In the genomic region with DNA sequence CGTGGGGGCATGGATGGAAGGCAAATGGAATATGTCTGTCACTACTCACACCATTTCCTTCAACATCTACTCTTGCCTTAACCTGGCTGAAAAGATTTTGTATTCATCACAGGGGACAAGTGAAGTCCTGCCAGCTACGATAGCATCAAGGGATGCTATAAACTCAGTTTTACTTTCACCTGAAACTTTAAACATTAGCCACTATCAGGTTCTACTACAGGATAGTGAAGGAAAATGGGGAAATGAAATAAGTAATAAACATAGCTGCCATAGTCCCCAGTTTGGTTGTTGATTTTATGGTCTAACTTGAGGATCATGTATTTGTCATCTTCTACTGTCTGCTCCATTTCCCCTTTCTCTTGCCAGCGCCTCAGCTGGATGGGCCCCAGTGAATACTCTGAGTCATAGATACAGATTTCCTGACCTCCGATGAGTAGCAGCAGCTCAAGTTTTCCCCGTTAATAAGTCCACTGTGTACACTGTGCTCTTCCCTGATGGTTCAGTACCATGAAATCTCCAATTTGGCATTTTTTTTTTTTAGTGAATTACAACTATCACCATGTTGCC, we compare ENCODE assay signal across 10 cellular contexts.
A peak's percentile ranks its signal among the peaks of the same experiment; 100 is the strongest.
DNase-seq lines count a peak whose midpoint lies in the region; ATAC-seq and TF ChIP-seq lines count a peak whose summit lies in the region.
"Had no signal": no experiment of that assay in that cellular context is flagged by ENCODE, and none has a peak within 500 bp of the region (broad histone marks: within the 10 kb centered on the region; RNA-seq: fewer than 3 reads in every experiment).

No MANE protein-coding gene starts in this region.

- in situ Hi-C loops in ACHN (cut with HindIII; ENCODE audit: low pct_ligation_motif_present, low pct_unique_long_range_greater_than_20kb, low sequenced_read_pairs): no loop called here

- H3K4me1 Mint-ChIP-seq in HFFc6 (ENCODE audit: low read depth): peaks cover 60% of the 10 kb centered on the region
- peaks cover 6% of the 10 kb centered on the region for H3K4me1 Mint-ChIP-seq in activated CD4-positive, alpha-beta T cell treated with anti-CD3 and anti-CD28 coated beads, Interleukin-2, amount 10 ng/mL, durations not matched to agents 24 days and 14 days
- no peaks in the 10 kb centered on the region for H3K4me1 Mint-ChIP-seq in stimulated activated memory B cell treated with anti-CD40 and anti-IgM and Interleukin-4, amounts not matched to agents 10 μg/mL and 1 μg/mL and 100 μg/mL, for 72 hours

- 51% methylated on average over 5 of the region's 5 CpGs for WGBS in right cardiac atrium

- no peaks in the 10 kb centered on the region for H3K9me3 Mint-ChIP-seq in HFFc6
- H3K9me3 Mint-ChIP-seq in activated CD4-positive, alpha-beta T cell treated with anti-CD3 and anti-CD28 coated beads, Interleukin-2, amount 10 ng/mL, durations not matched to agents 24 days and 14 days: no peaks in the 10 kb centered on the region
- H3K9me3 Mint-ChIP-seq in stimulated activated memory B cell treated with anti-CD40 and anti-IgM and Interleukin-4, amounts not matched to agents 10 μg/mL and 1 μg/mL and 100 μg/mL, for 72 hours: no peaks in the 10 kb centered on the region

- H3K27ac Mint-ChIP-seq in HFFc6: peak overlapping the region; percentile 82
- H3K27ac Mint-ChIP-seq in activated CD4-positive, alpha-beta T cell treated with anti-CD3 and anti-CD28 coated beads, Interleukin-2, amount 10 ng/mL, durations not matched to agents 24 days and 14 days: no peak overlapping the region
- no peak overlapping the region for H3K27ac Mint-ChIP-seq in stimulated activated memory B cell treated with anti-CD40 and anti-IgM and Interleukin-4, amounts not matched to agents 10 μg/mL and 1 μg/mL and 100 μg/mL, for 72 hours

- peak; percentile 65 for DNase-seq in ACHN
- peak; percentile 91 for DNase-seq in HFFc6
- DNase-seq in amniotic stem cell (lab: John Stamatoyannopoulos, UW): peak; percentile 44
- DNase-seq in right cardiac atrium: peak; percentile 60 to 74 (median 71)
- no peak for DNase-seq in NCI-H510A (lab: John Stamatoyannopoulos, UW)
- DNase-seq in activated CD4-positive, alpha-beta T cell treated with anti-CD3 and anti-CD28 coated beads, Interleukin-2, amount 10 ng/mL, durations not matched to agents 24 days and 14 days: no peak
- DNase-seq in activated CD4-positive, CD25-positive, alpha-beta regulatory T cell treated with anti-CD3 and anti-CD28 coated beads, Interleukin-2, amount 50 U/mL, for 72 hours: no peak
- DNase-seq: NCI-H1694 had no signal

- no peaks in the 10 kb centered on the region for H3K36me3 Mint-ChIP-seq in HFFc6 (ENCODE audit: low read depth)
- H3K36me3 Mint-ChIP-seq in activated CD4-positive, alpha-beta T cell treated with anti-CD3 and anti-CD28 coated beads, Interleukin-2, amount 10 ng/mL, durations not matched to agents 24 days and 14 days (ENCODE audit: low read depth): no peaks in the 10 kb centered on the region
- H3K36me3 Mint-ChIP-seq in stimulated activated memory B cell treated with anti-CD40 and anti-IgM and Interleukin-4, amounts not matched to agents 10 μg/mL and 1 μg/mL and 100 μg/mL, for 72 hours: no peaks in the 10 kb centered on the region

- ATAC-seq in right cardiac atrium: peak; percentile 82 to 89
- ATAC-seq in stimulated activated memory B cell treated with anti-CD40 and anti-IgM and Interleukin-4, amounts not matched to agents 10 μg/mL and 1 μg/mL and 100 μg/mL, for 72 hours: no peak

- H3K4me1 ChIP-seq in right cardiac atrium (ENCODE audit: control insufficient read depth, insufficient read depth, low read length): no peaks in the 10 kb centered on the region

- H3K27ac ChIP-seq in right cardiac atrium (ENCODE audit: low read length): no peak overlapping the region

- H3K4me3 Mint-ChIP-seq in HFFc6: peak overlapping the region; percentile 32
- no peak overlapping the region for H3K4me3 Mint-ChIP-seq in activated CD4-positive, alpha-beta T cell treated with anti-CD3 and anti-CD28 coated beads, Interleukin-2, amount 10 ng/mL, durations not matched to agents 24 days and 14 days
- no peak overlapping the region for H3K4me3 Mint-ChIP-seq in stimulated activated memory B cell treated with anti-CD40 and anti-IgM and Interleukin-4, amounts not matched to agents 10 μg/mL and 1 μg/mL and 100 μg/mL, for 72 hours
- H3K4me3 Mint-ChIP-seq: neural crest cell had no signal

- no peaks in the 10 kb centered on the region for H3K9me3 ChIP-seq in right cardiac atrium (ENCODE audit: control insufficient read depth, low read length)

- H3K4me3 ChIP-seq in right cardiac atrium (ENCODE audit: low read length): no peak overlapping the region

- TF ChIP-seq CTCF in HFFc6 (IDR thresholded peaks at IDR 0.05): no peak

- intact Hi-C loops in right cardiac atrium (cut with DNase I): no loop called here
- intact Hi-C loops in activated CD4-positive, alpha-beta T cell treated with anti-CD3 and anti-CD28 coated beads, Interleukin-2, amount 10 ng/mL, durations not matched to agents 24 days and 14 days (cut with micrococcal nuclease): no loop called here

- H3K27me3 ChIP-seq in right cardiac atrium (ENCODE audit: control insufficient read depth, insufficient read depth): no peaks in the 10 kb centered on the region

- H3K27me3 Mint-ChIP-seq in HFFc6 (ENCODE audit: insufficient read depth): peaks cover 2% of the 10 kb centered on the region
- peaks cover 5% of the 10 kb centered on the region for H3K27me3 Mint-ChIP-seq in activated CD4-positive, alpha-beta T cell treated with anti-CD3 and anti-CD28 coated beads, Interleukin-2, amount 10 ng/mL, durations not matched to agents 24 days and 14 days
- H3K27me3 Mint-ChIP-seq in stimulated activated memory B cell treated with anti-CD40 and anti-IgM and Interleukin-4, amounts not matched to agents 10 μg/mL and 1 μg/mL and 100 μg/mL, for 72 hours: no peaks in the 10 kb centered on the region

Comparison
In these comparisons a context has a peak if more than half of its experiments do, and no peak if none do; other contexts are left out.
1. DNase-seq: peak in ACHN (single experiment), HFFc6 (single experiment), amniotic stem cell (single experiment) and right cardiac atrium (3 of 3); none in NCI-H510A (single experiment), activated CD4-positive, alpha-beta T cell treated with anti-CD3 and anti-CD28 coated beads, Interleukin-2, amount 10 ng/mL, durations not matched to agents 24 days and 14 days (single experiment) and activated CD4-positive, CD25-positive, alpha-beta regulatory T cell treated with anti-CD3 and anti-CD28 coated beads, Interleukin-2, amount 50 U/mL, for 72 hours (single experiment).